Comparison of ENCODE assay signal across 27 cellular contexts in the genomic region with DNA sequence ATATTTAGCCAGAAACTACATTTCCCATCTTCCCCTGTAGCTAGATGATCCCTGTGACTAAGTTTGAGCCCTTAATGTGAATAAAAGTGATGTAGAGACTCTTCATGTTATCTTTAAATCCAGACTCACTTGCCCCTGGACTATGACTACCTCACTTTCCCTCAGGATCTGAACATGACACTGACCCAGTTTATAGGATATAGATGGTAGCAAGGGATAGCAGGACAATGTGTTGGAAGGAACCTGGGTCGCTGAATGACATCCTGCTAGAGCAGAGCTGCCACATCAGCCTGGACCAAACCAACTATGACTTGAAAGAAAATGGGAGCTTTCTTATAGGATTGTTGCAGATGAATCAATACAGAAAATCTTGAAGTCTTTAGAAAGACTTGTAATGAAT.
DNase-seq lines count a peak whose midpoint lies in the region; ATAC-seq, FAIRE-seq and TF ChIP-seq lines count a peak whose summit lies in the region.
"Had no signal": no experiment of that assay in that cellular context is flagged by ENCODE, and none has a peak within 500 bp of the region (broad histone marks: within the 10 kb centered on the region; RNA-seq: fewer than 3 reads in every experiment).

No MANE protein-coding gene starts in this region.

- no peak overlapping the region for H3K4me2 ChIP-seq in SK-N-SH
- no peak overlapping the region for H3K4me2 ChIP-seq in keratinocyte (ENCODE audit: control insufficient read depth, extremely low read depth, insufficient read depth, low read depth, low read length)
- H3K4me2 ChIP-seq in trophoblast cell (ENCODE audit: low read length), result no peak overlapping the region
- H3K4me2 ChIP-seq: BLaER1 had no signal

- FAIRE-seq in keratinocyte (lab: Jason Lieb, UNC), result no peak
- FAIRE-seq: A204.1, GM12878, GM12892, GM18507 had no signal

- no peaks in the 10 kb centered on the region for H3K9me1 ChIP-seq in keratinocyte (ENCODE audit: control insufficient read depth, extremely low read depth, insufficient read depth, low read length)

- H3K9me2 ChIP-seq in SK-N-SH, result no peaks in the 10 kb centered on the region

- H3K4me1 ChIP-seq in SK-N-SH (ENCODE audit: control insufficient read depth in 1 of 2, insufficient read depth in 2 of 2, low read depth in 1 of 2, low read length in 1 of 2) (peaks cover 0 to 10% of the 10 kb centered on the region in 2 experiments; a peak in 1 of 4 replicates), keratinocyte (ENCODE audit: control insufficient read depth, extremely low read depth, insufficient read depth, low read length) (peaks cover 19% of the 10 kb centered on the region), trophoblast cell (ENCODE audit: control insufficient read depth in 1 of 2, insufficient read depth in 2 of 2, low read length in 2 of 2) (peaks cover 4 to 5% of the 10 kb centered on the region in 2 experiments)
- H3K4me1 ChIP-seq: BE2C, BLaER1 had no signal

- no peak for TF ChIP-seq CTCF in SK-N-SH (IDR thresholded peaks at IDR 0.05)
- no peak for TF ChIP-seq CTCF in keratinocyte (optimal IDR thresholded peaks at IDR 0.05 in 1 of 3, IDR thresholded peaks at IDR 0.05 in 1 of 3, conservative IDR thresholded peaks at IDR 0.05 in 1 of 3; ENCODE audit: extremely low read depth in 1 of 3, insufficient read depth in 2 of 3, low read length in 3 of 3)

- WGBS in SK-N-SH (ENCODE audit: low lambda C conversion rate), result 100% methylated on average over 1 of the region's 1 CpG
- WGBS in trophoblast cell (ENCODE audit: extremely low coverage, insufficient coverage, insufficient read length), result no CpG with 5 or more reads among the region's 1 CpG

- no peak overlapping the region for H4K8ac ChIP-seq in trophoblast cell (ENCODE audit: low read depth, low read length)

- H4K20me1 ChIP-seq in SK-N-SH (ENCODE audit: insufficient read depth) (no peaks in the 10 kb centered on the region), keratinocyte (ENCODE audit: control insufficient read depth, extremely low read depth, insufficient read depth, low read length) (no peaks in the 10 kb centered on the region)
- H4K20me1 ChIP-seq: BLaER1 had no signal

- CTCF ChIA-PET in SK-N-SH (lab: Yijun Ruan, JAX), result interaction anchor here (1.4 kb wide), 1 partner anchor 65 kb away, joined by 3 read pairs; no protein-coding TSS in a partner anchor

- H4K12ac ChIP-seq in trophoblast cell (ENCODE audit: low read depth, low read length), result no peak overlapping the region

- no peak for TF ChIP-seq RAD21 in SK-N-SH (IDR thresholded peaks at IDR 0.05; ENCODE audit: low read length)

- H3K79me2 ChIP-seq in SK-N-SH (ENCODE audit: insufficient read depth) (no peaks in the 10 kb centered on the region), keratinocyte (ENCODE audit: control insufficient read depth, insufficient read depth, low read length) (no peaks in the 10 kb centered on the region), trophoblast cell (ENCODE audit: control insufficient read depth, insufficient read depth, low read length, poor library complexity) (peaks cover 2% of the 10 kb centered on the region)

- POLR2A ChIA-PET in SK-N-SH (lab: Yijun Ruan, JAX), result no interaction called here

- H3K79me1 ChIP-seq in trophoblast cell (ENCODE audit: low read length), result peaks cover 10% of the 10 kb centered on the region

- dilution Hi-C loops in keratinocyte (cut with MboI; ENCODE audit: extremely low pct_ligation_motif_present, low sequenced_read_pairs), result no loop called here

- peak overlapping the region; percentile 53 for H2BK120ac ChIP-seq in trophoblast cell (ENCODE audit: insufficient read depth, low read length, poor library complexity)

- H2AFZ ChIP-seq in SK-N-SH (ENCODE audit: low read depth) (0 out of 2 replicates have a peak overlapping the region, but pooled peaks have one; percentile 34), keratinocyte (ENCODE audit: control insufficient read depth, low read length) (peak overlapping the region; percentile 61), trophoblast cell (ENCODE audit: insufficient read depth, low read length, poor library complexity) (no peak overlapping the region)

- H3K27me3 ChIP-seq in SK-N-SH (ENCODE audit: insufficient read depth), result no peaks in the 10 kb centered on the region
- H3K27me3 ChIP-seq in keratinocyte (ENCODE audit: control insufficient read depth, extremely low read depth, insufficient read depth, low read length), result no peaks in the 10 kb centered on the region
- H3K27me3 ChIP-seq in trophoblast cell (ENCODE audit: insufficient read depth, low read length), result no peaks in the 10 kb centered on the region
- H3K27me3 ChIP-seq: BE2C, BLaER1 had no signal

- H2AK5ac ChIP-seq in trophoblast cell (ENCODE audit: low read length), result no peak overlapping the region

- H3K23ac ChIP-seq in trophoblast cell (ENCODE audit: low read length), result no peak overlapping the region

- no peak overlapping the region for H3K4me3 ChIP-seq in SK-N-SH (ENCODE audit: low read depth in 2 of 2, low read length in 1 of 2)
- no peak overlapping the region for H3K4me3 ChIP-seq in keratinocyte (ENCODE audit: control insufficient read depth in 2 of 3, extremely low read depth in 1 of 3, insufficient read depth in 2 of 3, low read depth in 1 of 3, low read length in 3 of 3)
- H3K4me3 ChIP-seq in trophoblast cell (ENCODE audit: low read depth, low read length), result no peak overlapping the region
- H3K4me3 ChIP-seq: BLaER1, GM12878 had no signal

- peak overlapping the region; percentile 92 for H2BK12ac ChIP-seq in trophoblast cell (ENCODE audit: low read length)

- no peak overlapping the region for H3K4ac ChIP-seq in trophoblast cell (ENCODE audit: low read depth, low read length)

- H3K14ac ChIP-seq in trophoblast cell (ENCODE audit: low read length), result peak overlapping the region; percentile 29

- DNase-seq in SK-N-SH (no peak), dermis blood vessel endothelial cell (peak; percentile 64), keratinocyte (ENCODE audit: low read depth, low spot score) (no peak), trophoblast cell (no peak), A172 (ENCODE audit: low spot score) (no peak)
- DNase-seq: ACHN; BE2C; C1 segment of cervical spinal cord; CD4-positive, alpha-beta memory T cell; CD4-positive, CD25-positive, alpha-beta regulatory T cell; CD8-positive, alpha-beta memory T cell; COR-L47; DMS 273 treated with DMSO at 0.1 percent for 48 hours; DMS153; DMS53; DMS79; DND-41; EL; GDM1 had no signal

- H3K18ac ChIP-seq in trophoblast cell (ENCODE audit: low read length), result no peak overlapping the region

- no peak for ATAC-seq in SK-N-SH treated with all-trans-retinoic acid at 6 μM for 48 hours
- no peak for ATAC-seq in GM19397 (IDR thresholded peaks at IDR 0.05; ENCODE audit: unreplicated experiment)
- ATAC-seq: GM12878 had no signal

- TF ChIP-seq EP300 in SK-N-SH (IDR thresholded peaks at IDR 0.05; ENCODE audit: borderline replicate concordance in 1 of 2, low read depth in 1 of 2, low read length in 1 of 2), result no peak

- no peak overlapping the region for H3K27ac ChIP-seq in SK-N-SH (ENCODE audit: low read depth in 2 of 2, low read length in 1 of 2)
- H3K27ac ChIP-seq in keratinocyte (ENCODE audit: control insufficient read depth, insufficient read depth, low read length), result no peak overlapping the region
- no peak overlapping the region for H3K27ac ChIP-seq in trophoblast cell (ENCODE audit: low read depth, low read length)
- H3K27ac ChIP-seq: 22Rv1, BLaER1 had no signal

- H3K36me3 ChIP-seq in SK-N-SH (replicated peaks in 1 of 2; ENCODE audit: control insufficient read depth in 1 of 2, insufficient read depth in 2 of 2, low read length in 1 of 2), result no peaks in the 10 kb centered on the region
- no peaks in the 10 kb centered on the region for H3K36me3 ChIP-seq in keratinocyte (ENCODE audit: control insufficient read depth in 2 of 2, extremely low read depth in 1 of 2, insufficient read depth in 2 of 2, low read length in 2 of 2)
- no peaks in the 10 kb centered on the region for H3K36me3 ChIP-seq in trophoblast cell (ENCODE audit: control insufficient read depth in 1 of 2, insufficient read depth in 2 of 2, low read length in 2 of 2)
- H3K36me3 ChIP-seq: BE2C, BLaER1 had no signal

- H4K91ac ChIP-seq in trophoblast cell (ENCODE audit: low read depth, low read length), result no peak overlapping the region

- H3K9me3 ChIP-seq in SK-N-SH, result no peaks in the 10 kb centered on the region
- H3K9me3 ChIP-seq in keratinocyte (ENCODE audit: control insufficient read depth, low read depth, low read length), result no peaks in the 10 kb centered on the region
- H3K9me3 ChIP-seq in trophoblast cell (ENCODE audit: insufficient read depth, low read depth, low read length), result no peaks in the 10 kb centered on the region
- H3K9me3 ChIP-seq: BE2C, BLaER1 had no signal

- H3K9ac ChIP-seq in SK-N-SH, result no peak overlapping the region
- no peak overlapping the region for H3K9ac ChIP-seq in keratinocyte (ENCODE audit: control insufficient read depth, extremely low read depth, insufficient read depth, low read length)
- H3K9ac ChIP-seq in trophoblast cell (ENCODE audit: low read length), result no peak overlapping the region
- H3K9ac ChIP-seq: BLaER1 had no signal

- no peak overlapping the region for H2BK5ac ChIP-seq in trophoblast cell (ENCODE audit: low read depth, low read length, poor library complexity)

- peaks cover 12% of the 10 kb centered on the region for H3F3A ChIP-seq in SK-N-SH (replicated peaks; ENCODE audit: insufficient read depth)

TF ChIP-seq in SK-N-SH, 30 proteins besides CTCF, POLR2A, EP300 and RAD21 (continues in another document):
- TF ChIP-seq MEF2A (IDR thresholded peaks at IDR 0.05; ENCODE audit: borderline replicate concordance, low read depth) (no peak), SMC3 (IDR thresholded peaks at IDR 0.05; ENCODE audit: low read depth, low read length) (no peak), GATA2 (CRISPR knock-in tag; IDR thresholded peaks at IDR 0.05) (no peak)
- TF ChIP-seq, protein P1, sequence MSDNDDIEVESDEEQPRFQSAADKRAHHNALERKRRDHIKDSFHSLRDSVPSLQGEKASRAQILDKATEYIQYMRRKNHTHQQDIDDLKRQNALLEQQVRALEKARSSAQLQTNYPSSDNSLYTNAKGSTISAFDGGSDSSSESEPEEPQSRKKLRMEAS (IDR thresholded peaks at IDR 0.05; ENCODE audit: low read depth), result no peak

TF ChIP-seq in SK-N-SH treated with all-trans-retinoic acid at 6 μM for 48 hours, 23 proteins besides CTCF, POLR2A, EP300 and RAD21 (continues in another document):
- no peak for TF ChIP-seq BACH2 (CRISPR knock-in tag; IDR thresholded peaks at IDR 0.05; ENCODE audit: borderline replicate concordance)
